In genomic region chr17:32827227-32827626, GRCh38 we compare ENCODE assay signal across 16 cellular contexts. TPM values are rescaled to one million over a fixed set of nuclear protein-coding genes. Genes with fewer than 3 reads are reported as not detected.
DNase-seq lines count a peak whose midpoint lies in the region; ATAC-seq and TF ChIP-seq lines count a peak whose summit lies in the region.
"Had no signal": no experiment of that assay in that cellular context is flagged by ENCODE, and none has a peak within 500 bp of the region (broad histone marks: within the 10 kb centered on the region; RNA-seq: fewer than 3 reads in every experiment).

No MANE protein-coding gene starts in this region.

- BruUV-seq in MCF 10A (replicated peaks; lab: Mats Ljungman, UMichigan) (no TSS peak), mammary epithelial cell (replicated peaks; lab: Mats Ljungman, UMichigan) (no TSS peak)

- H3K27ac ChIP-seq in mammary epithelial cell (ENCODE audit: insufficient read depth, low read depth, low read length) (no peak overlapping the region), epithelial cell of prostate (peak overlapping the region; percentile 83), vagina (peak overlapping the region; percentile 47)

- H3K9me3 Mint-ChIP-seq in MCF 10A (ENCODE audit: unreplicated experiment) = no peaks in the 10 kb centered on the region
- no peaks in the 10 kb centered on the region for H3K9me3 Mint-ChIP-seq in activated CD4-positive, alpha-beta memory T cell treated with anti-CD3 and anti-CD28 coated beads, Interleukin-2, amount 10 ng/mL, durations not matched to agents 7 days and 5 days
- H3K9me3 Mint-ChIP-seq: activated T-helper 1 cell treated with anti-CD3 and anti-CD28 coated beads, Interleukin-12 subunit alpha, Interleukin-12 subunit beta, Interleukin-2, Interleukin-4 antibody, amounts not matched to agents 30 ng/mL and 10 ng/mL and 1 ng/mL, durations not matched to agents 14 hours and 24 hours and 36 hours; T-helper 1 cell treated with Interleukin-12 subunit alpha and Interleukin-12 subunit beta and Interleukin-4 antibody, amounts not matched to agents 30 μg/mL and 1 μg/mL, for 36 hours had no signal

- ATAC-seq in GM18505 (IDR thresholded peaks at IDR 0.05; ENCODE audit: unreplicated experiment) = no peak

- H3K4me1 ChIP-seq in mammary epithelial cell (ENCODE audit: insufficient read depth, low read length) (peaks cover 10% of the 10 kb centered on the region), vagina (peaks cover 6% of the 10 kb centered on the region)

- no peak overlapping the region for H3K9ac ChIP-seq in mammary epithelial cell (ENCODE audit: insufficient read depth, low read length)

- H3K27me3 Mint-ChIP-seq in MCF 10A (ENCODE audit: insufficient read depth, unreplicated experiment) = no peaks in the 10 kb centered on the region
- peaks cover 4% of the 10 kb centered on the region for H3K27me3 Mint-ChIP-seq in activated CD4-positive, alpha-beta memory T cell treated with anti-CD3 and anti-CD28 coated beads, Interleukin-2, amount 10 ng/mL, durations not matched to agents 7 days and 5 days

- CTCF ChIA-PET in MCF 10A (lab: Yijun Ruan, JAX) = interaction anchor here (2.0 to 7.4 kb wide), 3 partner anchors 44 to 50 kb away, joined by 5 to 53 read pairs (median 6); partner anchors contain the start of gene MYO1D
- CTCF ChIA-PET in mammary epithelial cell (lab: Charles Lee; ENCODE audit: low non-redundant PET) = interaction anchor here (0.6 kb wide), 1 partner anchor 102 kb away, joined by 12 read pairs; no protein-coding TSS in a partner anchor
- CTCF ChIA-PET in activated CD4-positive, alpha-beta memory T cell treated with anti-CD3 and anti-CD28 coated beads, Interleukin-2, amount 10 ng/mL, durations not matched to agents 7 days and 5 days (lab: Charles Lee) = no interaction called here

- POLR2A ChIA-PET in MCF 10A (lab: Yijun Ruan, JAX) = interaction anchor here (0.7 to 4.6 kb wide), 8 partner anchors 10 to 111 kb away, joined by 3 to 78 read pairs (median 3); partner anchors contain the start of gene MYO1D
- POLR2A ChIA-PET in activated CD4-positive, alpha-beta memory T cell treated with anti-CD3 and anti-CD28 coated beads, Interleukin-2, amount 10 ng/mL, durations not matched to agents 7 days and 5 days (lab: Charles Lee) = interaction anchor here (1.8 kb wide), 1 partner anchor 50 kb away, joined by 7 read pairs; the partner anchor contains the start of gene MYO1D

- no peak overlapping the region for H3K4me2 ChIP-seq in mammary epithelial cell (ENCODE audit: insufficient read depth, low read depth, low read length)

- H3K36me3 ChIP-seq in mammary epithelial cell (ENCODE audit: insufficient read depth, low read length) (no peaks in the 10 kb centered on the region), vagina (no peaks in the 10 kb centered on the region)
- H3K36me3 ChIP-seq: gastroesophageal sphincter, left ventricle myocardium inferior had no signal

- peak overlapping the region; percentile 94 for H3K27ac Mint-ChIP-seq in MCF 10A (ENCODE audit: low read depth, unreplicated experiment)
- H3K27ac Mint-ChIP-seq in activated CD4-positive, alpha-beta memory T cell treated with anti-CD3 and anti-CD28 coated beads, Interleukin-2, amount 10 ng/mL, durations not matched to agents 7 days and 5 days = no peak overlapping the region
- H3K27ac Mint-ChIP-seq: activated T-helper 1 cell treated with anti-CD3 and anti-CD28 coated beads, Interleukin-12 subunit alpha, Interleukin-12 subunit beta, Interleukin-2, Interleukin-4 antibody, amounts not matched to agents 30 ng/mL and 10 ng/mL and 1 ng/mL, durations not matched to agents 14 hours and 24 hours and 36 hours; T-helper 1 cell treated with Interleukin-12 subunit alpha and Interleukin-12 subunit beta and Interleukin-4 antibody, amounts not matched to agents 30 μg/mL and 1 μg/mL, for 36 hours had no signal

- no peaks in the 10 kb centered on the region for H3K36me3 Mint-ChIP-seq in MCF 10A (ENCODE audit: insufficient read depth, unreplicated experiment)
- H3K36me3 Mint-ChIP-seq in activated CD4-positive, alpha-beta memory T cell treated with anti-CD3 and anti-CD28 coated beads, Interleukin-2, amount 10 ng/mL, durations not matched to agents 7 days and 5 days (ENCODE audit: low read depth) = no peaks in the 10 kb centered on the region

- peaks cover 28% of the 10 kb centered on the region for H3K4me1 Mint-ChIP-seq in MCF 10A (ENCODE audit: insufficient read depth, unreplicated experiment)
- H3K4me1 Mint-ChIP-seq in activated CD4-positive, alpha-beta memory T cell treated with anti-CD3 and anti-CD28 coated beads, Interleukin-2, amount 10 ng/mL, durations not matched to agents 7 days and 5 days = peaks cover 25% of the 10 kb centered on the region

- TF ChIP-seq CTCF in MCF 10A (IDR thresholded peaks at IDR 0.05; ENCODE audit: unreplicated experiment) (no peak), mammary epithelial cell (conservative IDR thresholded peaks at IDR 0.05 in 1 of 2, IDR thresholded peaks at IDR 0.05 in 1 of 2; ENCODE audit: extremely low read depth in 1 of 2, insufficient read depth in 1 of 2, low read depth in 1 of 2, low read length in 2 of 2) (no peak), vagina (IDR thresholded peaks at IDR 0.05) (no peak)

- no peaks in the 10 kb centered on the region for H4K20me1 ChIP-seq in mammary epithelial cell (ENCODE audit: insufficient read depth, low read length)

- dilution Hi-C loops in mammary epithelial cell (cut with HindIII; ENCODE audit: low sequenced_read_pairs) = no loop called here

- peaks cover 45% of the 10 kb centered on the region for H3K79me2 ChIP-seq in mammary epithelial cell (ENCODE audit: insufficient read depth, low read length)

- H3K4me3 ChIP-seq in mammary epithelial cell (replicated peaks in 1 of 3; ENCODE audit: insufficient read depth in 1 of 3, low read depth in 2 of 3, low read length in 3 of 3) = no peak overlapping the region
- no peak overlapping the region for H3K4me3 ChIP-seq in vagina
- H3K4me3 ChIP-seq: gastroesophageal sphincter had no signal

- intact Hi-C loops in MCF 10A (cut with micrococcal nuclease) (loop anchor here (5.0 kb wide), 1 partner anchor 50 kb away; the partner anchor contains the start of gene MYO1D), mammary epithelial cell (cut with micrococcal nuclease) (no loop called here), vagina (cut with DNase I) (no loop called here)

- in situ Hi-C loops in mammary epithelial cell (cut with MboI; ENCODE audit: low sequenced_read_pairs in 2 of 2) = no loop called here

- H3K27me3 ChIP-seq in mammary epithelial cell (ENCODE audit: insufficient read depth, low read length) (no peaks in the 10 kb centered on the region), vagina (no peaks in the 10 kb centered on the region)
- H3K27me3 ChIP-seq: dorsolateral prefrontal cortex, gastroesophageal sphincter had no signal

- TF ChIP-seq POLR2A in vagina (IDR thresholded peaks at IDR 0.05) (no peak), GM18505 (IDR thresholded peaks at IDR 0.05; ENCODE audit: borderline replicate concordance, extremely low read depth, insufficient read depth, insufficient read length) (no peak)

- H3K4me3 Mint-ChIP-seq in MCF 10A (ENCODE audit: unreplicated experiment) = peak overlapping the region; percentile 85
- H3K4me3 Mint-ChIP-seq in activated CD4-positive, alpha-beta memory T cell treated with anti-CD3 and anti-CD28 coated beads, Interleukin-2, amount 10 ng/mL, durations not matched to agents 7 days and 5 days = no peak overlapping the region
- H3K4me3 Mint-ChIP-seq: activated T-helper 1 cell treated with anti-CD3 and anti-CD28 coated beads, Interleukin-12 subunit alpha, Interleukin-12 subunit beta, Interleukin-2, Interleukin-4 antibody, amounts not matched to agents 30 ng/mL and 10 ng/mL and 1 ng/mL, durations not matched to agents 14 hours and 24 hours and 36 hours; T-helper 1 cell treated with Interleukin-12 subunit alpha and Interleukin-12 subunit beta and Interleukin-4 antibody, amounts not matched to agents 30 μg/mL and 1 μg/mL, for 36 hours had no signal

- DNase-seq in MCF 10A (ENCODE audit: unreplicated experiment) (no peak), mammary epithelial cell (no peak), NCI-H1694 treated with DMSO at 0.1 percent for 48 hours (lab: John Stamatoyannopoulos, UW) (peak; percentile 13), epithelial cell of prostate (ENCODE audit: low read depth, low spot score) (no peak), vagina (ENCODE audit: extremely low spot score in 2 of 2) (no peak), UCSD-AML1 (lab: John Stamatoyannopoulos, UW; ENCODE audit: unreplicated experiment) (no peak)
- no peak for DNase-seq in activated CD4-positive, alpha-beta memory T cell treated with anti-CD3 and anti-CD28 coated beads, Interleukin-2, amount 10 ng/mL, durations not matched to agents 7 days and 5 days
- DNase-seq: dorsolateral prefrontal cortex; left ventricle myocardium inferior; occipital lobe; stimulated activated CD4-positive, alpha-beta T cell treated with anti-CD3 and anti-CD28 coated beads, Interleukin-15, amount 100 ng/mL, for 24 hours; stimulated activated naive CD4-positive, alpha-beta T cell treated with Interleukin-2 at 50 U/mL for 16 hours had no signal

- no peak overlapping the region for H2AFZ ChIP-seq in mammary epithelial cell (ENCODE audit: low read depth, low read length)

- H3K9me3 ChIP-seq in mammary epithelial cell (replicated peaks; ENCODE audit: insufficient read depth, low read length) = no peaks in the 10 kb centered on the region
- H3K9me3 ChIP-seq in vagina = no peaks in the 10 kb centered on the region
- H3K9me3 ChIP-seq: gastroesophageal sphincter, left ventricle myocardium inferior had no signal

RNA-seq across cellular contexts. Expression of gene MYO1D, which starts 49.7 kb away (rescaled TPM):
- 20.7 and 30.5 TPM in 2 replicates for total RNA-seq in MCF 10A (2022)
- total RNA-seq in mammary epithelial cell = 10 to 100 TPM; 54.3 to 67.2 TPM
- polyA plus RNA-seq in mammary epithelial cell = 55.2 TPM
- polyA minus RNA-seq in mammary epithelial cell = 99.1 TPM
- total RNA-seq in vagina = 44.7 TPM
- 10 to 100 TPM in 1 of 2 experiments, 1 to 10 TPM in 1; 8.3 to 11.1 TPM for total RNA-seq in activated CD4-positive, alpha-beta memory T cell treated with anti-CD3 and anti-CD28 coated beads, Interleukin-2, amount 10 ng/mL, durations not matched to agents 7 days and 5 days
